ENCODE assay signal across 35 cellular contexts in genomic region chr15:64523240-64523639, GRCh38.
"Had no signal": no experiment of that assay in that cellular context is flagged by ENCODE, and none has a peak within 500 bp of the region (broad histone marks: within the 10 kb centered on the region; RNA-seq: fewer than 3 reads in every experiment).

No MANE protein-coding gene starts in this region.

- H3K36me3 ChIP-seq: Peyer's patch had no signal

- ATAC-seq: activated CD8-positive, alpha-beta memory T cell treated with anti-CD3 and anti-CD28 coated beads, Interleukin-2, amount 10 ng/mL, durations not matched to agents 7 days and 5 days; activated T-cell treated with anti-CD3 and anti-CD28 coated beads, Interleukin-2, amount 50 U/mL, for 72 hours; K562; PC-3 had no signal

- DNase-seq: activated CD4-positive, alpha-beta memory T cell treated with anti-CD3 and anti-CD28 coated beads, Interleukin-2, amount 10 ng/mL, durations not matched to agents 7 days and 5 days; activated CD4-positive, alpha-beta T cell treated with anti-CD3 and anti-CD28 coated beads for 1 hour; activated CD4-positive, alpha-beta T cell treated with anti-CD3 and anti-CD28 coated beads for 48 hours; activated CD4-positive, CD25-positive, alpha-beta regulatory T cell; activated CD8-positive, alpha-beta memory T cell treated with anti-CD3 and anti-CD28 coated beads for 24 hours; activated CD8-positive, alpha-beta memory T cell treated with anti-CD3 and anti-CD28 coated beads, Interleukin-2, amount 10 ng/mL, durations not matched to agents 7 days and 5 days; activated gamma-delta T cell; activated naive CD4-positive, alpha-beta T cell treated with Interleukin-2 at 50 U/mL for 16 hours; activated naive CD8-positive, alpha-beta T cell treated with anti-CD3 and anti-CD28 coated beads, Interleukin-2, amount 10 ng/mL, durations not matched to agents 7 days and 5 days; activated T-cell treated with anti-CD3 and anti-CD28 coated beads, Interleukin-2, amount 50 U/mL, for 1 hour; activated T-cell treated with anti-CD3 and anti-CD28 coated beads, Interleukin-2, amount 50 U/mL, for 72 hours; amygdala; Karpas-422; NCI-H1048; NCI-H1105 treated with DMSO at 0.1 percent for 48 hours; NCI-H1436; NCI-H1694; NCI-H1930; NCI-H2081 treated with DMSO at 0.1 percent for 48 hours; NCI-H446 treated with DMSO at 0.1 percent for 48 hours; NCI-H524; PC-3; Peyer's patch; RPMI8226; SHP77 treated with DMSO at 0.1 percent for 48 hours; SW 1271; T-helper 1 cell; T-helper 2 cell; T-helper 9 cell; WERI-Rb-1 had no signal

- H3K27me3 ChIP-seq: Peyer's patch had no signal

- H3K27me3 Mint-ChIP-seq: activated CD4-positive, alpha-beta memory T cell treated with anti-CD3 and anti-CD28 coated beads, Interleukin-2, amount 10 ng/mL, durations not matched to agents 7 days and 5 days; activated CD8-positive, alpha-beta memory T cell treated with anti-CD3 and anti-CD28 coated beads, Interleukin-2, amount 10 ng/mL, durations not matched to agents 7 days and 5 days; activated naive CD4-positive, alpha-beta T cell treated with anti-CD3 and anti-CD28 coated beads, Interleukin-2, amount 50 U/mL, for 24 hours; activated naive CD8-positive, alpha-beta T cell treated with anti-CD3 and anti-CD28 coated beads, Interleukin-2, amount 10 ng/mL, durations not matched to agents 7 days and 5 days; brain; central memory CD8-positive, alpha-beta T cell had no signal

- H3K9me3 ChIP-seq: Peyer's patch had no signal

- H3K9me3 Mint-ChIP-seq: activated CD4-positive, alpha-beta memory T cell treated with anti-CD3 and anti-CD28 coated beads, Interleukin-2, amount 10 ng/mL, durations not matched to agents 7 days and 5 days; activated naive CD4-positive, alpha-beta T cell treated with anti-CD3 and anti-CD28 coated beads, Interleukin-2, amount 50 U/mL, for 24 hours; activated naive CD8-positive, alpha-beta T cell treated with anti-CD3 and anti-CD28 coated beads, Interleukin-2, amount 10 ng/mL, durations not matched to agents 7 days and 5 days; activated T-cell treated with anti-CD3 and anti-CD28 coated beads, Interleukin-2, amount 50 U/mL, for 72 hours; activated T-helper 2 cell treated with anti-CD3 and anti-CD28 coated beads, Interferon-gamma antibody, Interleukin-2, Interleukin-4, amounts not matched to agents 10 μg/mL and 5 μg/mL and 100 μg/mL, durations not matched to agents 14 hours and 24 hours and 36 hours; central memory CD8-positive, alpha-beta T cell had no signal

- H3K27ac ChIP-seq: Peyer's patch, WERI-Rb-1 had no signal

- H3K27ac Mint-ChIP-seq: activated CD4-positive, alpha-beta memory T cell treated with anti-CD3 and anti-CD28 coated beads, Interleukin-2, amount 10 ng/mL, durations not matched to agents 7 days and 5 days; activated CD8-positive, alpha-beta memory T cell treated with anti-CD3 and anti-CD28 coated beads, Interleukin-2, amount 10 ng/mL, durations not matched to agents 7 days and 5 days; activated naive CD4-positive, alpha-beta T cell treated with anti-CD3 and anti-CD28 coated beads, Interleukin-2, amount 50 U/mL, for 24 hours; activated naive CD8-positive, alpha-beta T cell treated with anti-CD3 and anti-CD28 coated beads, Interleukin-2, amount 10 ng/mL, durations not matched to agents 7 days and 5 days; activated T-helper 2 cell treated with anti-CD3 and anti-CD28 coated beads, Interferon-gamma antibody, Interleukin-2, Interleukin-4, amounts not matched to agents 10 μg/mL and 5 μg/mL and 100 μg/mL, durations not matched to agents 14 hours and 24 hours and 36 hours had no signal

- H3K4me3 Mint-ChIP-seq: activated CD4-positive, alpha-beta memory T cell treated with anti-CD3 and anti-CD28 coated beads, Interleukin-2, amount 10 ng/mL, durations not matched to agents 7 days and 5 days; activated CD8-positive, alpha-beta memory T cell treated with anti-CD3 and anti-CD28 coated beads, Interleukin-2, amount 10 ng/mL, durations not matched to agents 7 days and 5 days; activated naive CD4-positive, alpha-beta T cell treated with anti-CD3 and anti-CD28 coated beads, Interleukin-2, amount 50 U/mL, for 24 hours; activated naive CD8-positive, alpha-beta T cell treated with anti-CD3 and anti-CD28 coated beads, Interleukin-2, amount 10 ng/mL, durations not matched to agents 7 days and 5 days; activated T-cell treated with anti-CD3 and anti-CD28 coated beads, Interleukin-2, amount 50 U/mL, for 72 hours; central memory CD8-positive, alpha-beta T cell had no signal

- H3K4me3 ChIP-seq: K562, Peyer's patch had no signal
